In genomic region chr15:19987389-19988048, GRCh38 we compare ENCODE assay signal across 16 cellular contexts.
A peak's percentile ranks its signal among the peaks of the same experiment; 100 is the strongest.
DNase-seq lines count a peak whose midpoint lies in the region; ATAC-seq and TF ChIP-seq lines count a peak whose summit lies in the region.
"Had no signal": no experiment of that assay in that cellular context is flagged by ENCODE, and none has a peak within 500 bp of the region (broad histone marks: within the 10 kb centered on the region; RNA-seq: fewer than 3 reads in every experiment).

No MANE protein-coding gene starts in this region.

- no peaks in the 10 kb centered on the region for H3K9me3 ChIP-seq in RWPE2 (ENCODE audit: severe bottlenecking)

- H3K27me3 ChIP-seq in RWPE2 (ENCODE audit: insufficient read depth, poor library complexity, severe bottlenecking): no peaks in the 10 kb centered on the region

- peak; percentile 73 for TF ChIP-seq CTCF in LNCAP (IDR thresholded peaks at IDR 0.05)
- TF ChIP-seq CTCF in RWPE2 (IDR thresholded peaks at IDR 0.05; ENCODE audit: poor library complexity, severe bottlenecking): peak; percentile 71

- H3K9me3 Mint-ChIP-seq in stimulated activated naive CD8-positive, alpha-beta T cell treated with anti-CD3 and anti-CD28 coated beads, Interleukin-15, amount 100 ng/mL, for 72 hours: peaks cover 2 to 4% of the 10 kb centered on the region in 2 donors

- H3K27ac ChIP-seq in RWPE2 (ENCODE audit: poor library complexity, severe bottlenecking): no peak overlapping the region
- H3K27ac ChIP-seq: KMS-11, parathyroid adenoma had no signal

- no peak overlapping the region for H3K4me3 ChIP-seq in RWPE2 (ENCODE audit: severe bottlenecking)

- H3K36me3 ChIP-seq in RWPE2 (ENCODE audit: low read depth): no peaks in the 10 kb centered on the region

- DNase-seq in stimulated activated naive CD8-positive, alpha-beta T cell treated with anti-CD3 and anti-CD28 coated beads, Interleukin-15, Interleukin-2, amounts not matched to agents 100 U/mL and 50 U/mL, for 24 hours: peak; percentile 24
- no peak for DNase-seq in stimulated activated naive CD8-positive, alpha-beta T cell treated with anti-CD3 and anti-CD28 coated beads, Interleukin-15, amount 100 ng/mL, for 72 hours
- DNase-seq in RWPE2 (ENCODE audit: low spot score) (no peak), NCI-H446 (lab: John Stamatoyannopoulos, UW) (no peak), retina (no peak)
- DNase-seq: activated CD4-positive, alpha-beta memory T cell treated with anti-CD3 and anti-CD28 coated beads, Interleukin-2, amount 10 ng/mL, durations not matched to agents 7 days and 5 days; CD4-positive, CD25-positive, alpha-beta regulatory T cell; mesenchymal stem cell; NCI-H69 had no signal

- peaks cover 5% of the 10 kb centered on the region for H3K4me1 Mint-ChIP-seq in stimulated activated naive CD8-positive, alpha-beta T cell treated with anti-CD3 and anti-CD28 coated beads, Interleukin-15, amount 100 ng/mL, for 72 hours
- H3K4me1 Mint-ChIP-seq: CD4-positive, CD25-positive, alpha-beta regulatory T cell had no signal

- no peaks in the 10 kb centered on the region for H3K4me1 ChIP-seq in RWPE2 (ENCODE audit: insufficient read depth, poor library complexity, severe bottlenecking)
- H3K4me1 ChIP-seq: parathyroid adenoma had no signal

- H3K4me3 Mint-ChIP-seq in stimulated activated naive CD8-positive, alpha-beta T cell treated with anti-CD3 and anti-CD28 coated beads, Interleukin-15, amount 100 ng/mL, for 72 hours: no peak overlapping the region
- H3K4me3 Mint-ChIP-seq: activated CD4-positive, alpha-beta memory T cell treated with anti-CD3 and anti-CD28 coated beads, Interleukin-2, amount 10 ng/mL, durations not matched to agents 7 days and 5 days; activated naive CD8-positive, alpha-beta T cell; T-helper 2 cell treated with Interferon-gamma antibody and Interleukin-4, amounts not matched to agents 5 μg/mL and 100 μg/mL, for 36 hours had no signal

- H3K27me3 Mint-ChIP-seq in stimulated activated naive CD8-positive, alpha-beta T cell treated with anti-CD3 and anti-CD28 coated beads, Interleukin-15, amount 100 ng/mL, for 72 hours: peaks cover 7% of the 10 kb centered on the region
- H3K27me3 Mint-ChIP-seq: activated CD4-positive, alpha-beta memory T cell treated with anti-CD3 and anti-CD28 coated beads, Interleukin-2, amount 10 ng/mL, durations not matched to agents 7 days and 5 days; CD4-positive, CD25-positive, alpha-beta regulatory T cell had no signal

- ATAC-seq in stimulated activated naive CD8-positive, alpha-beta T cell treated with anti-CD3 and anti-CD28 coated beads, Interleukin-15, Interleukin-2, amounts not matched to agents 100 U/mL and 50 U/mL, for 24 hours: no peak
- no peak for ATAC-seq in stimulated activated naive CD8-positive, alpha-beta T cell treated with anti-CD3 and anti-CD28 coated beads, Interleukin-15, amount 100 ng/mL, for 72 hours
- ATAC-seq in RWPE2 (ENCODE audit: low read depth) (peak; percentile 83), HG03378 (IDR thresholded peaks at IDR 0.05; ENCODE audit: unreplicated experiment) (no peak), HG02852 (IDR thresholded peaks at IDR 0.05; ENCODE audit: unreplicated experiment) (no peak)

- H3K27ac Mint-ChIP-seq in stimulated activated naive CD8-positive, alpha-beta T cell treated with anti-CD3 and anti-CD28 coated beads, Interleukin-15, amount 100 ng/mL, for 72 hours: no peak overlapping the region
- H3K27ac Mint-ChIP-seq: activated CD4-positive, alpha-beta memory T cell treated with anti-CD3 and anti-CD28 coated beads, Interleukin-2, amount 10 ng/mL, durations not matched to agents 7 days and 5 days; activated naive CD8-positive, alpha-beta T cell; CD4-positive, CD25-positive, alpha-beta regulatory T cell; T-helper 2 cell treated with Interferon-gamma antibody and Interleukin-4, amounts not matched to agents 5 μg/mL and 100 μg/mL, for 36 hours had no signal
